In the genomic region with DNA sequence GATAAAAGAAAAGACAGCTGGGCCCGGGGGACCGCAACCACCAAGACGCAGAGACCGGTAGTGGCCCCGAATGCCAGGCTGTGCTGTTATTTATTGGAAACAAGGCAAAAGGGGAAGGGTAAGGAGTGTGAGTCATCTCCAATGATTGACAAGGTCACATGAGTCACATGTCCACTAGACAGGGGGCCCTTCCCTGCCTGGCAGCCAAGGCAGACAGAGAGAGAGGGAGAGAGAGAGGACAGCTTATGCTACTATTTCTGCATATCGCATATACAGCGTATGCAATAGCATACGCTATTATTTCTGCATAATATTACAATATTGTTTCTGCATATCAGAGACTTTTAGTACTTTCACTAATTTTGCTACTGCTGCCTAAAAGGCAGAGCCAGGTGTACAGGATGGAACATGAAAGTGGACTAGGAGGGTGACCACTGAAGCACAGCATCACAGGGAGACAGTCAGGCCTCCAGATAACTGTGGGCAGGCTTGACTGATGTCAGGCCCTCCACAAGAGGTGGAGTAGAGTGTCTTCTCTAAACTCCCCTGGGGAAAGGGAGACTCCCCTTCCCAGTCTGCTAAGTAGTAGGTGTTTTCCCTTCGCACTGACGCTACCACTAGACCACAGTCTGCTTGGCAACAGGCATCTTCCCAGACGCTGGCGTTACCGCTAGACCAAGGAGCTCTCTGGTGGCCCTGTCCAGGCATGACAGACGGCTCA, we compare ENCODE assay signal across 11 cellular contexts. TPM values are rescaled to one million over a fixed set of nuclear protein-coding genes. Genes with fewer than 3 reads are reported as not detected.
DNase-seq lines count a peak whose midpoint lies in the region; ATAC-seq and TF ChIP-seq lines count a peak whose summit lies in the region.
"Had no signal": no experiment of that assay in that cellular context is flagged by ENCODE, and none has a peak within 500 bp of the region (broad histone marks: within the 10 kb centered on the region; RNA-seq: fewer than 3 reads in every experiment).

No MANE protein-coding gene starts in this region.

- CTCF ChIA-PET in GM10248 (lab: Yijun Ruan, JAX) = interaction anchor here (1.3 to 1.5 kb wide), 8 partner anchors 8 to 234 kb away, joined by 3 to 8 read pairs (median 4); no protein-coding TSS in a partner anchor

- no peak for TF ChIP-seq POLR2A in NB4 (IDR thresholded peaks at IDR 0.05; ENCODE audit: extremely low read depth, insufficient read length)

- DNase-seq in GM10248 (ENCODE audit: extremely low spot score) (no peak), NB4 (ENCODE audit: low read depth) (peak; percentile 86), lung microvascular endothelial cell (ENCODE audit: low read depth in 2 of 2) (peak; percentile 14 to 57), middle frontal gyrus (ENCODE audit: extremely low spot score, low spot score) (no peak), NK-92 (lab: John Stamatoyannopoulos, UW; ENCODE audit: unreplicated experiment) (no peak), ecto neural progenitor cell (ENCODE audit: low spot score) (no peak), ACHN (no peak)
- DNase-seq: GF-D8, NCI-H187 treated with DMSO at 0.1 percent for 48 hours, SJCRH30 had no signal

- in situ Hi-C loops in ACHN (cut with HindIII; ENCODE audit: low pct_ligation_motif_present, low pct_unique_long_range_greater_than_20kb, low sequenced_read_pairs) = no loop called here

- TF ChIP-seq CTCF in GM10248 (IDR thresholded peaks at IDR 0.05; ENCODE audit: control extremely low read depth, extremely low read depth, low read depth, missing control alignments) = peak; percentile 29
- TF ChIP-seq CTCF in NB4 (IDR thresholded peaks at IDR 0.05; ENCODE audit: low read depth, low read length) = no peak

- no peak overlapping the region for H3K4me3 ChIP-seq in NB4 (ENCODE audit: low read depth, low read length)
- H3K4me3 ChIP-seq: SJCRH30 had no signal

- ATAC-seq in GM18909 (IDR thresholded peaks at IDR 0.05; ENCODE audit: poor library complexity, unreplicated experiment) = peak; percentile 33

- POLR2A ChIA-PET in GM10248 (lab: Yijun Ruan, JAX) = interaction anchor here (0.7 to 1.0 kb wide), 3 partner anchors 51 to 52 kb away, joined by 4 to 10 read pairs (median 5); partner anchors contain the start of gene RFX3

RNA-seq across cellular contexts. Expression of gene RFX3, which starts 50.3 kb away (rescaled TPM):
- total RNA-seq in lung microvascular endothelial cell = 3.2 and 4.1 TPM in 2 replicates

Comparison
In these comparisons a context has a peak if more than half of its experiments do, and no peak if none do; other contexts are left out.
1. DNase-seq: peak in NB4 (single experiment) and lung microvascular endothelial cell (2 of 2); none in GM10248 (single experiment), middle frontal gyrus (single experiment), NK-92 (single experiment), ecto neural progenitor cell (single experiment) and ACHN (single experiment).